In the genomic region with DNA sequence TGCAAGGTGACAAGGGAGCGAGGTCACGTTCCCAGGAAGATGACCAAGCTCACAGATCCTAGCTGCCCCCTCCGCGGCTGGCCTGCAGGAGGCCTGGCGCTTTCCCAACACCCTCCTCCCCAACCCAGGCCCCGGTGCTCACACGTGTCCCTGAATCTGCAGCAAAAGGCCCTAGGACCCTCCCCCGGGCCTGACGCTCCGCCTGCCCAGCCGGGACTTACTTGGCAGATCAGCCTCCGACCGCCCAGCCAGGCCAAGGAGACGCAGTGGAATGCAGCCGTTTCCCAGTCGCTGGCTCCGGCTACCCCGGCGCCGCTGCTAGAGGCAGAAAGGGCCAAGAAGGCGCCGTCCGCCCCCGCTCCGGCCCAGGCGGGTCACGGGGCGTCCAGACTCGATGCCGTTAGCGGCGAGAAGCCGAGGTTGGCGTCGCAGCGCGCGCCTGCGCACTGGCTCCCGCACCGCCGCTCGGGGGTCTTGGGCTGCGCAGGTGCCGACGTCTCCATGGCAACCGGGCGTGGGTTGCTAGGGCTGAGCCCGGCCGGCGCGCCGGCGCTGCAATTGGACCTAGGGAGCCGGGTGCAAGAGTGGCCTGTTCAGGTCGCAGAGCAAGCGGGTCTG, we compare ENCODE assay signal across 8 cellular contexts. TPM values are rescaled to one million over a fixed set of nuclear protein-coding genes. Genes with fewer than 3 reads are reported as not detected.
DNase-seq lines count a peak whose midpoint lies in the region; ATAC-seq and TF ChIP-seq lines count a peak whose summit lies in the region.

A gene with protein sequence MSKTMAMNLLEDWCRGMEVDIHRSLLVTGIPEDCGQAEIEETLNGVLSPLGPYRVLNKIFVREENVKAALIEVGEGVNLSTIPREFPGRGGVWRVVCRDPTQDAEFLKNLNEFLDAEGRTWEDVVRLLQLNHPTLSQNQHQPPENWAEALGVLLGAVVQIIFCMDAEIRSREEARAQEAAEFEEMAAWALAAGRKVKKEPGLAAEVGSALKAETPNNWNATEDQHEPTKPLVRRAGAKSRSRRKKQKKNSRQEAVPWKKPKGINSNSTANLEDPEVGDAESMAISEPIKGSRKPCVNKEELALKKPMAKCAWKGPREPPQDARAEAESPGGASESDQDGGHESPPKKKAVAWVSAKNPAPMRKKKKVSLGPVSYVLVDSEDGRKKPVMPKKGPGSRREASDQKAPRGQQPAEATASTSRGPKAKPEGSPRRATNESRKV (minus strand): TSS at position 448 of the 618 bp plus-strand sequence. CDS start 528 bp downstream, outside the sequence.

- no peaks in the 10 kb centered on the region for H3K36me3 Mint-ChIP-seq in chondrocyte (ENCODE audit: low read depth)

- no peaks in the 10 kb centered on the region for H3K9me3 Mint-ChIP-seq in chondrocyte (ENCODE audit: low read depth)

- TF ChIP-seq CTCF in chondrocyte (IDR thresholded peaks at IDR 0.05) = peak; percentile 42

- DNase-seq in Caki2 (ENCODE audit: low read depth) (peak; percentile 50), NCI-H2107 treated with DMSO at 0.1 percent for 48 hours (lab: John Stamatoyannopoulos, UW; ENCODE audit: unreplicated experiment) (peak; percentile 14), chondrocyte (ENCODE audit: low spot score) (peak; percentile 95), kidney glomerular epithelial cell (lab: John Stamatoyannopoulos, UW) (peak; percentile 52), stromal cell of bone marrow (ENCODE audit: low read depth) (peak; percentile 48), SW 1271 (lab: John Stamatoyannopoulos, UW) (no peak), UCSD-AML1 (lab: John Stamatoyannopoulos, UW; ENCODE audit: unreplicated experiment) (no peak)

- in situ Hi-C loops in Caki2 (cut with HindIII; ENCODE audit: low pct_unique_long_range_greater_than_20kb, low sequenced_read_pairs) = no loop called here

- H3K4me1 Mint-ChIP-seq in chondrocyte (ENCODE audit: low read depth) = peaks cover 43% of the 10 kb centered on the region

- ATAC-seq in HG02884 (IDR thresholded peaks at IDR 0.05; ENCODE audit: unreplicated experiment) = no peak

- H3K27ac Mint-ChIP-seq in chondrocyte (ENCODE audit: unreplicated experiment) = peak within 1 kb of the TSS; percentile 65

- H3K4me3 Mint-ChIP-seq in chondrocyte (ENCODE audit: unreplicated experiment) = peak within 1 kb of the TSS; percentile 58

- H3K27me3 Mint-ChIP-seq in chondrocyte (ENCODE audit: low read depth) = no peaks in the 10 kb centered on the region

RNA-seq across cellular contexts. Expression of the gene that starts here (rescaled TPM):
- total RNA-seq in Caki2 (2014; rRNA removed; shearing (Covaris generic); ENCODE audit: low replicate concordance) = 14.0 and 16.4 TPM in 2 replicates
- total RNA-seq in chondrocyte = 10.1 to 16.1 TPM (median 10.1 TPM) in 3 replicates

Comparison
In these comparisons a context has a peak if more than half of its experiments do, and no peak if none do; other contexts are left out.
1. DNase-seq: peak in Caki2 (single experiment), NCI-H2107 treated with DMSO at 0.1 percent for 48 hours (single experiment), chondrocyte (single experiment), kidney glomerular epithelial cell (single experiment) and stromal cell of bone marrow (single experiment); none in SW 1271 (0 of 2) and UCSD-AML1 (single experiment).